In genomic region chr1:12159826-12160225, GRCh38 we compare ENCODE assay signal across 13 cellular contexts. TPM values are rescaled to one million over a fixed set of nuclear protein-coding genes. Genes with fewer than 3 reads are reported as not detected.
DNase-seq lines count a peak whose midpoint lies in the region; ATAC-seq, FAIRE-seq and TF ChIP-seq lines count a peak whose summit lies in the region.
"Had no signal": no experiment of that assay in that cellular context is flagged by ENCODE, and none has a peak within 500 bp of the region (broad histone marks: within the 10 kb centered on the region; RNA-seq: fewer than 3 reads in every experiment).

No MANE protein-coding gene starts in this region.

- H3K4me1 Mint-ChIP-seq in activated T-cell treated with anti-CD3 and anti-CD28 coated beads, Interleukin-2, amount 50 U/mL, for 4 hours (ENCODE audit: low read depth): peaks cover 81% of the 10 kb centered on the region
- peaks cover 92% of the 10 kb centered on the region for H3K4me1 Mint-ChIP-seq in stimulated activated effector memory CD8-positive, alpha-beta T cell treated with anti-CD3 and anti-CD28 coated beads, Interleukin-12 subunit alpha, Interleukin-12 subunit beta, amount 100 ng/mL, for 72 hours

- H3K27ac Mint-ChIP-seq in stimulated activated effector memory CD8-positive, alpha-beta T cell treated with anti-CD3 and anti-CD28 coated beads, Interleukin-12 subunit alpha, Interleukin-12 subunit beta, amount 100 ng/mL, for 72 hours: peak overlapping the region; percentile 91

- no peak for ATAC-seq in activated T-cell treated with anti-CD3 and anti-CD28 coated beads, Interleukin-2, amount 50 U/mL, for 4 hours
- no peak for ATAC-seq in stimulated activated effector memory CD8-positive, alpha-beta T cell treated with anti-CD3 and anti-CD28 coated beads, Interleukin-12 subunit alpha, Interleukin-12 subunit beta, amount 100 ng/mL, for 72 hours
- ATAC-seq in HG03175 (IDR thresholded peaks at IDR 0.05; ENCODE audit: unreplicated experiment): no peak
- ATAC-seq: gastrocnemius medialis had no signal

- no peaks in the 10 kb centered on the region for H3K36me3 ChIP-seq in bronchial epithelial cell (ENCODE audit: control insufficient read depth, insufficient read depth, low read length)
- H3K36me3 ChIP-seq: gastrocnemius medialis had no signal

- TF ChIP-seq CTCF in bronchial epithelial cell (IDR thresholded peaks at IDR 0.05; ENCODE audit: insufficient read depth, low read length, severe bottlenecking): no peak

- peaks cover 6% of the 10 kb centered on the region for H3K27me3 ChIP-seq in bronchial epithelial cell (ENCODE audit: control insufficient read depth, insufficient read depth, low read length)
- H3K27me3 ChIP-seq: gastrocnemius medialis had no signal

- no peaks in the 10 kb centered on the region for H3K36me3 Mint-ChIP-seq in activated T-cell treated with anti-CD3 and anti-CD28 coated beads, Interleukin-2, amount 50 U/mL, for 4 hours (ENCODE audit: insufficient read depth)
- H3K36me3 Mint-ChIP-seq in stimulated activated effector memory CD8-positive, alpha-beta T cell treated with anti-CD3 and anti-CD28 coated beads, Interleukin-12 subunit alpha, Interleukin-12 subunit beta, amount 100 ng/mL, for 72 hours: peaks cover 17% of the 10 kb centered on the region

- H3K9me3 Mint-ChIP-seq in activated T-cell treated with anti-CD3 and anti-CD28 coated beads, Interleukin-2, amount 50 U/mL, for 4 hours: no peaks in the 10 kb centered on the region
- H3K9me3 Mint-ChIP-seq in stimulated activated effector memory CD8-positive, alpha-beta T cell treated with anti-CD3 and anti-CD28 coated beads, Interleukin-12 subunit alpha, Interleukin-12 subunit beta, amount 100 ng/mL, for 72 hours: no peaks in the 10 kb centered on the region

- DNase-seq in activated T-cell treated with anti-CD3 and anti-CD28 coated beads, Interleukin-2, amount 50 U/mL, for 4 hours: peak; percentile 38
- no peak for DNase-seq in activated T-cell treated with anti-CD3 and anti-CD28 coated beads, Interleukin-2, amount 50 U/mL, for 48 hours
- DNase-seq in SW480 (ENCODE audit: low spot score): peak; percentile 85
- DNase-seq in bronchial epithelial cell (ENCODE audit: low read depth): peak; percentile 34
- DNase-seq in stimulated activated effector memory CD8-positive, alpha-beta T cell treated with anti-CD3 and anti-CD28 coated beads, Interleukin-12 subunit alpha, Interleukin-12 subunit beta, amount 100 ng/mL, for 72 hours (ENCODE audit: low spot score in 2 of 2): no peak
- no peak for DNase-seq in NCI-H748 treated with DMSO at 0.1 percent for 48 hours (lab: John Stamatoyannopoulos, UW)
- no peak for DNase-seq in dedifferentiated amniotic fluid mesenchymal stem cell (ENCODE audit: extremely low spot score)
- DNase-seq: dorsolateral prefrontal cortex, gastrocnemius medialis, Kasumi-1, kidney glomerular epithelial cell had no signal

- no peak overlapping the region for H3K4me3 ChIP-seq in bronchial epithelial cell (ENCODE audit: low read depth, low read length)
- H3K4me3 ChIP-seq: dorsolateral prefrontal cortex, gastrocnemius medialis, skin epidermis had no signal

- no peak for FAIRE-seq in bronchial epithelial cell (lab: Jason Lieb, UNC)

- H3K4me3 Mint-ChIP-seq in activated T-cell treated with anti-CD3 and anti-CD28 coated beads, Interleukin-2, amount 50 U/mL, for 4 hours: peak overlapping the region; percentile 37
- H3K4me3 Mint-ChIP-seq in stimulated activated effector memory CD8-positive, alpha-beta T cell treated with anti-CD3 and anti-CD28 coated beads, Interleukin-12 subunit alpha, Interleukin-12 subunit beta, amount 100 ng/mL, for 72 hours: peak overlapping the region; percentile 42

- H3K27me3 Mint-ChIP-seq in activated T-cell treated with anti-CD3 and anti-CD28 coated beads, Interleukin-2, amount 50 U/mL, for 4 hours (ENCODE audit: low read depth): no peaks in the 10 kb centered on the region

RNA-seq across cellular contexts. Expression of gene TNFRSF1B, which starts 7.0 kb away (rescaled TPM):
- total RNA-seq in activated T-cell treated with anti-CD3 and anti-CD28 coated beads, Interleukin-2, amount 50 U/mL, for 4 hours: 100 to 1,000 TPM; 218 to 255 (median 229) TPM
- under 0.01 TPM in 2 replicates for total RNA-seq in bronchial epithelial cell

Comparison
In these comparisons a context has a peak if more than half of its experiments do, and no peak if none do; other contexts are left out.
1. DNase-seq: peak in activated T-cell treated with anti-CD3 and anti-CD28 coated beads, Interleukin-2, amount 50 U/mL, for 4 hours (single experiment), SW480 (single experiment) and bronchial epithelial cell (single experiment); none in activated T-cell treated with anti-CD3 and anti-CD28 coated beads, Interleukin-2, amount 50 U/mL, for 48 hours (0 of 2), stimulated activated effector memory CD8-positive, alpha-beta T cell treated with anti-CD3 and anti-CD28 coated beads, Interleukin-12 subunit alpha, Interleukin-12 subunit beta, amount 100 ng/mL, for 72 hours (0 of 2), NCI-H748 treated with DMSO at 0.1 percent for 48 hours (single experiment) and dedifferentiated amniotic fluid mesenchymal stem cell (single experiment).
2. RNA of gene TNFRSF1B, which starts 7.0 kb away (total RNA-seq): 218 to 255 TPM in activated T-cell treated with anti-CD3 and anti-CD28 coated beads, Interleukin-2, amount 50 U/mL, for 4 hours; under 0.01 TPM in bronchial epithelial cell; every median in the first group is over 100 times any median in the second.